8 cellular contexts compared by ENCODE assay signal in genomic region chr6:36598326-36598725, GRCh38. TPM values are rescaled to one million over a fixed set of nuclear protein-coding genes. Genes with fewer than 3 reads are reported as not detected.
A peak's percentile ranks its signal among the peaks of the same experiment; 100 is the strongest.
DNase-seq lines count a peak whose midpoint lies in the region; ATAC-seq and TF ChIP-seq lines count a peak whose summit lies in the region.

No MANE protein-coding gene starts in this region.

- no peak for TF ChIP-seq CTCF in fibroblast of the aortic adventitia (IDR thresholded peaks at IDR 0.05; ENCODE audit: insufficient read depth, low read length)

- CTCF ChIA-PET in T-cell (lab: Charles Lee) = interaction anchor here in 1 of 2 donors (0.8 to 1.4 kb wide), 4 partner anchors 8 to 94 kb away, joined by 3 to 7 read pairs (median 4); no protein-coding TSS in a partner anchor

- POLR2A ChIA-PET in T-cell (lab: Charles Lee) = interaction anchor here (0.6 to 2.5 kb wide), 18 partner anchors 7 to 161 kb away, joined by 3 to 63 read pairs (median 5); no protein-coding TSS in a partner anchor

- in situ Hi-C loops in KBM-7 (cut with MboI; ENCODE audit: low pct_unique_long_range_greater_than_20kb, low sequenced_read_pairs) = no loop called here

- peak overlapping the region; percentile 96 for H3K4me3 ChIP-seq in GM08714 (ENCODE audit: low read length)
- peak overlapping the region; percentile 95 for H3K4me3 ChIP-seq in fibroblast of the aortic adventitia (ENCODE audit: low read depth, low read length)
- peak overlapping the region; percentile 49 for H3K4me3 ChIP-seq in rectal smooth muscle tissue (ENCODE audit: low read length)

- no peaks in the 10 kb centered on the region for H3K9me3 Mint-ChIP-seq in T-cell

- H3K4me1 ChIP-seq in rectal smooth muscle tissue (ENCODE audit: control insufficient read depth, insufficient read depth, low read length) = peaks cover 41% of the 10 kb centered on the region

- H3K4me1 Mint-ChIP-seq in T-cell = peaks cover 67 to 73% (median 72%) of the 10 kb centered on the region in 3 donors

- DNase-seq in T-cell (no peak), fibroblast of the aortic adventitia (ENCODE audit: low read depth) (no peak), KBM-7 (no peak), RKO (ENCODE audit: low spot score) (no peak), AG20443 (ENCODE audit: low spot score) (no peak)

- H3K4me3 Mint-ChIP-seq in T-cell = peak overlapping the region; percentile 90 to 96 (median 96)

- peak overlapping the region; percentile 16 for H3K27ac ChIP-seq in rectal smooth muscle tissue (ENCODE audit: low read depth, low read length)

- peaks cover 48% of the 10 kb centered on the region for H3K36me3 ChIP-seq in rectal smooth muscle tissue (ENCODE audit: control insufficient read depth, insufficient read depth, low read length)

- H3K9ac ChIP-seq in rectal smooth muscle tissue (ENCODE audit: low read length) = no peak overlapping the region

- ATAC-seq in T-cell (replicated peaks in 1 of 4) (no peak), HG03457 (IDR thresholded peaks at IDR 0.05; ENCODE audit: unreplicated experiment) (no peak)

- H3K27me3 ChIP-seq in rectal smooth muscle tissue (ENCODE audit: control insufficient read depth, insufficient read depth, low read length) = no peaks in the 10 kb centered on the region

- peaks cover 72% of the 10 kb centered on the region for H3K36me3 Mint-ChIP-seq in T-cell

- H3K27me3 Mint-ChIP-seq in T-cell = no peaks in the 10 kb centered on the region

- peak overlapping the region; percentile 86 to 91 for H3K27ac Mint-ChIP-seq in T-cell

RNA-seq across cellular contexts. Expression of gene SRSF3, which starts 4.2 kb away (rescaled TPM):
- total RNA-seq in T-cell = 100 to 1,000 TPM; 322 to 546 (median 332) TPM
- 181 and 411 TPM in 2 replicates for total RNA-seq in fibroblast of the aortic adventitia (ENCODE audit: low replicate concordance)

RNA-seq across cellular contexts. Expression of gene STK38, which starts 51.0 kb away (rescaled TPM):
- total RNA-seq in T-cell (100 to 1,000 TPM in 4 of 5 donors, 10 to 100 TPM in 1; 90.3 to 164 (median 152) TPM), fibroblast of the aortic adventitia (ENCODE audit: low replicate concordance) (34.3 and 47.7 TPM in 2 replicates)
